In genomic region chr12:131378176-131378842, GRCh38 we compare ENCODE assay signal across 23 cellular contexts.
"Had no signal": no experiment of that assay in that cellular context is flagged by ENCODE, and none has a peak within 500 bp of the region (broad histone marks: within the 10 kb centered on the region; RNA-seq: fewer than 3 reads in every experiment).

No MANE protein-coding gene starts in this region.

- ATAC-seq: heart right ventricle; left cardiac atrium; natural killer cell treated with Interleukin-12 subunit alpha and Interleukin-12 subunit beta and Interleukin-15 and Interleukin-18, amount 100 ng/mL, for 72 hours; right lobe of liver; stimulated activated memory B cell treated with anti-CD40 and anti-IgM and Interleukin-4, amounts not matched to agents 10 μg/mL and 1 μg/mL and 100 μg/mL, for 72 hours had no signal

- H3K9me3 ChIP-seq: heart right ventricle, left ventricle myocardium inferior, prostate gland, right lobe of liver, spleen, tibial nerve had no signal

- H3K4me3 ChIP-seq: heart right ventricle, left ventricle myocardium inferior, lung, neural progenitor cell, prostate gland, right lobe of liver, spleen, tibial nerve had no signal

- H3K79me2 ChIP-seq: parathyroid adenoma had no signal

- H3K36me3 ChIP-seq: heart right ventricle, left ventricle myocardium inferior, neural progenitor cell, prostate gland, right lobe of liver, spleen, tibial nerve had no signal

- H3K27ac ChIP-seq: heart right ventricle, left ventricle myocardium inferior, neural progenitor cell, parathyroid adenoma, prostate gland, right lobe of liver, spleen, tibial nerve had no signal

- H3K9me3 Mint-ChIP-seq: central memory CD8-positive, alpha-beta T cell; natural killer cell treated with Interleukin-12 subunit alpha and Interleukin-12 subunit beta and Interleukin-15 and Interleukin-18, amount 100 ng/mL, for 72 hours; stimulated activated memory B cell treated with anti-CD40 and anti-IgM and Interleukin-4, amounts not matched to agents 10 μg/mL and 1 μg/mL and 100 μg/mL, for 72 hours; stimulated activated naive CD8-positive, alpha-beta T cell treated with anti-CD3 and anti-CD28 coated beads, Interleukin-15, Interleukin-2, amounts not matched to agents 100 ng/mL and 50 ng/mL, for 24 hours had no signal

- H3K27ac Mint-ChIP-seq: natural killer cell treated with Interleukin-12 subunit alpha and Interleukin-12 subunit beta and Interleukin-15 and Interleukin-18, amount 100 ng/mL, for 72 hours; stimulated activated memory B cell treated with anti-CD40 and anti-IgM and Interleukin-4, amounts not matched to agents 10 μg/mL and 1 μg/mL and 100 μg/mL, for 72 hours; stimulated activated naive CD8-positive, alpha-beta T cell treated with anti-CD3 and anti-CD28 coated beads, Interleukin-15, Interleukin-2, amounts not matched to agents 100 ng/mL and 50 ng/mL, for 24 hours had no signal

- H3K9ac ChIP-seq: neural progenitor cell, parathyroid adenoma had no signal

- H3K4me2 ChIP-seq: neural progenitor cell had no signal

- DNase-seq: dermis blood vessel endothelial cell; effector CD4-positive, alpha-beta T cell; foreskin melanocyte; heart right ventricle; left cardiac atrium; left ventricle myocardium inferior; mesenchymal stem cell; midbrain; occipital lobe; right lobe of liver; spleen; stimulated activated CD4-positive, alpha-beta T cell treated with anti-CD3 and anti-CD28 coated beads, Interleukin-15, amount 100 ng/mL, for 24 hours; stimulated activated CD4-positive, alpha-beta T cell treated with anti-CD3 and anti-CD28 coated beads, Interleukin-1b, Interleukin-23, amount 100 ng/mL, for 48 hours; stimulated activated CD4-positive, alpha-beta T cell treated with anti-CD3 and anti-CD28 coated beads, Interleukin-4, amount 100 ng/mL, for 24 hours had no signal

- H3K27me3 ChIP-seq: neural progenitor cell, right lobe of liver had no signal

- H3K4me1 Mint-ChIP-seq: central memory CD8-positive, alpha-beta T cell; stimulated activated memory B cell treated with anti-CD40 and anti-IgM and Interleukin-4, amounts not matched to agents 10 μg/mL and 1 μg/mL and 100 μg/mL, for 72 hours had no signal

- H3K4me3 Mint-ChIP-seq: central memory CD8-positive, alpha-beta T cell; natural killer cell treated with Interleukin-12 subunit alpha and Interleukin-12 subunit beta and Interleukin-15 and Interleukin-18, amount 100 ng/mL, for 72 hours; neural progenitor cell; stimulated activated memory B cell treated with anti-CD40 and anti-IgM and Interleukin-4, amounts not matched to agents 10 μg/mL and 1 μg/mL and 100 μg/mL, for 72 hours; stimulated activated naive CD8-positive, alpha-beta T cell treated with anti-CD3 and anti-CD28 coated beads, Interleukin-15, Interleukin-2, amounts not matched to agents 100 ng/mL and 50 ng/mL, for 24 hours had no signal

- H3K4me1 ChIP-seq: heart right ventricle, left ventricle myocardium inferior, parathyroid adenoma, prostate gland, right lobe of liver, spleen, tibial nerve had no signal

- H2AFZ ChIP-seq: neural progenitor cell, parathyroid adenoma had no signal

- H3K36me3 Mint-ChIP-seq: natural killer cell treated with Interleukin-12 subunit alpha and Interleukin-12 subunit beta and Interleukin-15 and Interleukin-18, amount 100 ng/mL, for 72 hours; neural progenitor cell; stimulated activated memory B cell treated with anti-CD40 and anti-IgM and Interleukin-4, amounts not matched to agents 10 μg/mL and 1 μg/mL and 100 μg/mL, for 72 hours had no signal
